9 cellular contexts compared by ENCODE assay signal in genomic region chr2:232839680-232840079, GRCh38. TPM values are rescaled to one million over a fixed set of nuclear protein-coding genes. Genes with fewer than 3 reads are reported as not detected.
DNase-seq lines count a peak whose midpoint lies in the region; ATAC-seq lines count a peak whose summit lies in the region.
"Had no signal": no experiment of that assay in that cellular context is flagged by ENCODE, and none has a peak within 500 bp of the region (broad histone marks: within the 10 kb centered on the region; RNA-seq: fewer than 3 reads in every experiment).

No MANE protein-coding gene starts in this region.

- peak; percentile 53 for DNase-seq in KG1 (lab: John Stamatoyannopoulos, UW)
- peak; percentile 50 for DNase-seq in UCSD-AML1 (lab: John Stamatoyannopoulos, UW; ENCODE audit: unreplicated experiment)
- DNase-seq in left ventricle myocardium superior = peak; percentile 31
- peak; percentile 67 for DNase-seq in sciatic nerve (ENCODE audit: low spot score)
- DNase-seq in AG08395 (ENCODE audit: low spot score) = no peak
- DNase-seq: NCI-H2107 had no signal

- intact Hi-C loops in left ventricle myocardium superior (cut with micrococcal nuclease) = loop anchor here (10.0 kb wide), 1 partner anchor 415 kb away; the partner anchor contains the start of gene ATG16L1
- intact Hi-C loops in sciatic nerve (cut with DNase I) = no loop called here

- ATAC-seq in left ventricle myocardium superior = peak; percentile 34
- ATAC-seq in sciatic nerve = peak; percentile 50
- ATAC-seq in HG03354 (IDR thresholded peaks at IDR 0.05; ENCODE audit: poor library complexity, severe bottlenecking, unreplicated experiment) = no peak
- no peak for ATAC-seq in GM21515 (IDR thresholded peaks at IDR 0.05; ENCODE audit: unreplicated experiment)
- ATAC-seq in GM18520 (IDR thresholded peaks at IDR 0.05; ENCODE audit: unreplicated experiment) = no peak

RNA-seq across cellular contexts. Expression of gene SNORC, which starts 30.4 kb away (rescaled TPM):
- total RNA-seq in left ventricle myocardium superior (1.3 TPM), sciatic nerve (12.0 TPM)

Comparison
In these comparisons a context has a peak if more than half of its experiments do, and no peak if none do; other contexts are left out.
1. ATAC-seq: peak in left ventricle myocardium superior (single experiment) and sciatic nerve (single experiment); none in HG03354 (single experiment), GM21515 (single experiment) and GM18520 (single experiment).